11 cellular contexts compared by ENCODE assay signal in genomic region chr19:23698711-23699520, GRCh38. TPM values are rescaled to one million over a fixed set of nuclear protein-coding genes. Genes with fewer than 3 reads are reported as not detected.
DNase-seq lines count a peak whose midpoint lies in the region; ATAC-seq, FAIRE-seq and TF ChIP-seq lines count a peak whose summit lies in the region.
"Had no signal": no experiment of that assay in that cellular context is flagged by ENCODE, and none has a peak within 500 bp of the region (broad histone marks: within the 10 kb centered on the region; RNA-seq: fewer than 3 reads in every experiment).

No MANE protein-coding gene starts in this region.

- H3K9me2 ChIP-seq in SK-N-SH: no peaks in the 10 kb centered on the region

- H3K4me1 ChIP-seq in SK-N-SH (ENCODE audit: control insufficient read depth in 1 of 2, insufficient read depth in 2 of 2, low read depth in 1 of 2, low read length in 1 of 2): peaks cover 0 to 11% of the 10 kb centered on the region in 2 experiments; a peak in 1 of 4 replicates

- POLR2A ChIA-PET in SK-N-SH (lab: Yijun Ruan, JAX): interaction anchor here (1.3 kb wide), 1 partner anchor 12 kb away, joined by 8 read pairs; the partner anchor contains the start of gene ZNF675

- no peaks in the 10 kb centered on the region for H3K36me3 ChIP-seq in SK-N-SH (replicated peaks in 1 of 2; ENCODE audit: control insufficient read depth in 1 of 2, insufficient read depth in 2 of 2, low read length in 1 of 2)

- H3K27me3 ChIP-seq in SK-N-SH (ENCODE audit: insufficient read depth): no peaks in the 10 kb centered on the region

- no peaks in the 10 kb centered on the region for H3K79me2 ChIP-seq in SK-N-SH (ENCODE audit: insufficient read depth)

- no peak for ATAC-seq in HG03432 (IDR thresholded peaks at IDR 0.05; ENCODE audit: unreplicated experiment)

- peak overlapping the region in 1 of 2 experiments; percentile 51; a peak in 1 of 4 replicates for H3K27ac ChIP-seq in SK-N-SH (ENCODE audit: low read depth in 2 of 2, low read length in 1 of 2)

- no peaks in the 10 kb centered on the region for H3F3A ChIP-seq in SK-N-SH (replicated peaks; ENCODE audit: insufficient read depth)

- TF ChIP-seq RAD21 in SK-N-SH (IDR thresholded peaks at IDR 0.05; ENCODE audit: low read length): no peak

- H3K9ac ChIP-seq in SK-N-SH: no peak overlapping the region

- no peak for FAIRE-seq in HTR-8/SVneo (lab: Jason Lieb, UNC)
- FAIRE-seq: GM18507 had no signal

- H2AFZ ChIP-seq in SK-N-SH (ENCODE audit: low read depth): no peak overlapping the region

- CTCF ChIA-PET in SK-N-SH (lab: Yijun Ruan, JAX): no interaction called here

- 35% methylated on average over 6 of the region's 6 CpGs for WGBS in SK-N-SH (ENCODE audit: low lambda C conversion rate)

- no peaks in the 10 kb centered on the region for H4K20me1 ChIP-seq in SK-N-SH (ENCODE audit: insufficient read depth)

- no peak overlapping the region for H3K4me2 ChIP-seq in SK-N-SH

- TF ChIP-seq CTCF in SK-N-SH (IDR thresholded peaks at IDR 0.05) (no peak), foreskin fibroblast (IDR thresholded peaks at IDR 0.05; ENCODE audit: low read depth, low read length) (no peak)

- no peak for TF ChIP-seq EP300 in SK-N-SH (IDR thresholded peaks at IDR 0.05; ENCODE audit: borderline replicate concordance in 1 of 2, low read depth in 1 of 2, low read length in 1 of 2)

- DNase-seq in D341Med (ENCODE audit: low spot score) (peak; percentile 70), HT-29 (ENCODE audit: low spot score) (peak; percentile 10), SK-N-SH (peak; percentile 42), left kidney (ENCODE audit: low read depth, low spot score) (peak; percentile 41), NCI-H1930 (lab: John Stamatoyannopoulos, UW) (no peak), HTR-8/SVneo (ENCODE audit: insufficient read length, low spot score) (no peak), foreskin fibroblast (no peak)
- DNase-seq: retina, SIG-M5 had no signal

- H3K4me3 ChIP-seq in SK-N-SH (ENCODE audit: low read depth in 2 of 2, low read length in 1 of 2) (no peak overlapping the region), foreskin fibroblast (ENCODE audit: low read depth in 1 of 2, low read length in 2 of 2) (no peak overlapping the region)

- H3K9me3 ChIP-seq in SK-N-SH: no peaks in the 10 kb centered on the region

TF ChIP-seq in SK-N-SH, 30 proteins besides CTCF, POLR2A, EP300 and RAD21:
- TF ChIP-seq PBX3 (IDR thresholded peaks at IDR 0.05): no peak
- TF ChIP-seq USF2 (IDR thresholded peaks at IDR 0.05; ENCODE audit: borderline replicate concordance, low read depth, low read length): no peak
- TF ChIP-seq SMC3 (IDR thresholded peaks at IDR 0.05; ENCODE audit: low read depth, low read length): no peak
- TF ChIP-seq FOXM1 (IDR thresholded peaks at IDR 0.05; ENCODE audit: low read depth): no peak
- no peak for TF ChIP-seq TAF1 (IDR thresholded peaks at IDR 0.05; ENCODE audit: borderline replicate concordance, low read depth, low read length)
- no peak for TF ChIP-seq MEF2A (IDR thresholded peaks at IDR 0.05; ENCODE audit: borderline replicate concordance, low read depth)
- TF ChIP-seq GABPA (IDR thresholded peaks at IDR 0.05; ENCODE audit: low read depth): no peak
- no peak for TF ChIP-seq RCOR1 (IDR thresholded peaks at IDR 0.05; ENCODE audit: low read length)
- TF ChIP-seq NFIC (IDR thresholded peaks at IDR 0.05; ENCODE audit: borderline replicate concordance): no peak
- no peak for TF ChIP-seq ZBTB33 (IDR thresholded peaks at IDR 0.05; ENCODE audit: borderline replicate concordance, low read depth)
- no peak for TF ChIP-seq TCF12 (IDR thresholded peaks at IDR 0.05)
- no peak for TF ChIP-seq YY1 (IDR thresholded peaks at IDR 0.05; ENCODE audit: low read depth)

RNA-seq across cellular contexts. Expression of gene ZNF675, which starts 11.9 kb away (rescaled TPM):
- total RNA-seq in HT-29 (2014; rRNA removed; shearing (Covaris generic)): 2.2 and 2.9 TPM in 2 replicates
- polyA plus RNA-seq in SK-N-SH (2012; rRNA removed): 1.8 and 3.1 TPM in 2 replicates
- 2.6 and 2.8 TPM in 2 replicates for polyA plus RNA-seq in SK-N-SH (2012; cell fraction: cytosol; rRNA removed)
- polyA plus RNA-seq in SK-N-SH (2012; cell fraction: nucleus; rRNA removed): 2.0 and 3.9 TPM in 2 replicates

RNA-seq across cellular contexts. Expression of gene ZNF681, which starts 59.8 kb away (rescaled TPM):
- total RNA-seq in HT-29 (2014; rRNA removed; shearing (Covaris generic)): under 0.01 TPM in 2 replicates
- polyA plus RNA-seq in SK-N-SH (2012; rRNA removed): 0.37 and 0.38 TPM in 2 replicates
- 0.68 and 0.73 TPM in 2 replicates for polyA plus RNA-seq in SK-N-SH (2012; cell fraction: cytosol; rRNA removed)
- polyA plus RNA-seq in SK-N-SH (2012; cell fraction: nucleus; rRNA removed): 0.27 and 0.46 TPM in 2 replicates

Comparison
In these comparisons a context has a peak if more than half of its experiments do, and no peak if none do; other contexts are left out.
1. DNase-seq: peak in D341Med (single experiment), HT-29 (single experiment), SK-N-SH (single experiment) and left kidney (single experiment); none in NCI-H1930 (0 of 2), HTR-8/SVneo (single experiment) and foreskin fibroblast (0 of 2).